Comparison of ENCODE assay signal across 22 cellular contexts in genomic region chr10:3037182-3037581, GRCh38. TPM values are rescaled to one million over a fixed set of nuclear protein-coding genes. Genes with fewer than 3 reads are reported as not detected.
DNase-seq lines count a peak whose midpoint lies in the region; ATAC-seq, FAIRE-seq and TF ChIP-seq lines count a peak whose summit lies in the region.
"Had no signal": no experiment of that assay in that cellular context is flagged by ENCODE, and none has a peak within 500 bp of the region (broad histone marks: within the 10 kb centered on the region; RNA-seq: fewer than 3 reads in every experiment).

No MANE protein-coding gene starts in this region.

- no peak overlapping the region for H3K14ac ChIP-seq in neuronal stem cell (ENCODE audit: low read length)

- peaks cover 0 to 2% of the 10 kb centered on the region in 2 donors for H3K36me3 Mint-ChIP-seq in CD14-positive monocyte
- H3K36me3 Mint-ChIP-seq in stimulated activated naive B cell treated with anti-CD40 and anti-IgM and Interleukin-4, amounts not matched to agents 10 μg/mL and 1 μg/mL and 100 μg/mL, for 72 hours = peaks cover 22 to 41% of the 10 kb centered on the region in 2 donors
- H3K36me3 Mint-ChIP-seq: CD4-positive, CD25-positive, alpha-beta regulatory T cell; CD8-positive, alpha-beta memory T cell had no signal

- H3K36me3 ChIP-seq in bronchial epithelial cell (ENCODE audit: control insufficient read depth, insufficient read depth, low read length) (no peaks in the 10 kb centered on the region), neuronal stem cell (replicated peaks in 1 of 2; ENCODE audit: control insufficient read depth in 2 of 2, insufficient read depth in 2 of 2, low read length in 2 of 2) (no peaks in the 10 kb centered on the region)
- H3K36me3 ChIP-seq: BLaER1, HAP-1 had no signal

- no peak overlapping the region for H2BK5ac ChIP-seq in neuronal stem cell (ENCODE audit: low read length)

- DNase-seq in CD14-positive monocyte (ENCODE audit: low spot score) (no peak), bronchial epithelial cell (ENCODE audit: low read depth) (no peak), neuronal stem cell (ENCODE audit: low spot score) (no peak), NCI-H187 treated with DMSO at 0.1 percent for 48 hours (lab: John Stamatoyannopoulos, UW) (no peak)
- DNase-seq in stimulated activated naive B cell treated with anti-CD40 and anti-IgM and Interleukin-4, amounts not matched to agents 10 μg/mL and 1 μg/mL and 100 μg/mL, for 72 hours = no peak
- DNase-seq in activated CD4-positive, CD25-positive, alpha-beta regulatory T cell (lab: John Stamatoyannopoulos, UW) = no peak
- no peak for DNase-seq in effector CD4-positive, alpha-beta T cell
- DNase-seq: ACHN; AML-193; CD4-positive, CD25-positive, alpha-beta regulatory T cell; CD8-positive, alpha-beta memory T cell; COR-L47; DMS 273 treated with DMSO at 0.1 percent for 48 hours; DMS53; DND-41; EL; KG1 had no signal

- H3K4me3 Mint-ChIP-seq in CD14-positive monocyte = no peak overlapping the region
- peak overlapping the region; percentile 63 to 70 for H3K4me3 Mint-ChIP-seq in stimulated activated naive B cell treated with anti-CD40 and anti-IgM and Interleukin-4, amounts not matched to agents 10 μg/mL and 1 μg/mL and 100 μg/mL, for 72 hours
- H3K4me3 Mint-ChIP-seq: CD4-positive, CD25-positive, alpha-beta regulatory T cell; CD8-positive, alpha-beta memory T cell had no signal

- no peak for TF ChIP-seq CTCF in CD14-positive monocyte (IDR thresholded peaks at IDR 0.05)
- TF ChIP-seq CTCF in bronchial epithelial cell (IDR thresholded peaks at IDR 0.05; ENCODE audit: insufficient read depth, low read length, severe bottlenecking) = no peak

- peak overlapping the region in 4 of 7 donors; percentile 50 to 90 (median 68) for H3K27ac Mint-ChIP-seq in CD14-positive monocyte
- H3K27ac Mint-ChIP-seq in stimulated activated naive B cell treated with anti-CD40 and anti-IgM and Interleukin-4, amounts not matched to agents 10 μg/mL and 1 μg/mL and 100 μg/mL, for 72 hours = peak overlapping the region; percentile 96
- H3K27ac Mint-ChIP-seq: CD4-positive, CD25-positive, alpha-beta regulatory T cell; CD8-positive, alpha-beta memory T cell had no signal

- no peak overlapping the region for H2BK15ac ChIP-seq in neuronal stem cell (ENCODE audit: low read length)

- no peak overlapping the region for H2AFZ ChIP-seq in neuronal stem cell (ENCODE audit: low read length)

- H3K4me3 ChIP-seq in bronchial epithelial cell (ENCODE audit: low read depth, low read length) (no peak overlapping the region), neuronal stem cell (ENCODE audit: low read length in 2 of 2) (no peak overlapping the region)
- H3K4me3 ChIP-seq: BLaER1, GM12878, HAP-1 had no signal

- H3K79me1 ChIP-seq in neuronal stem cell (ENCODE audit: low read depth, low read length) = no peaks in the 10 kb centered on the region

- H3K4me1 Mint-ChIP-seq in CD14-positive monocyte = peaks cover 43% of the 10 kb centered on the region
- H3K4me1 Mint-ChIP-seq in stimulated activated naive B cell treated with anti-CD40 and anti-IgM and Interleukin-4, amounts not matched to agents 10 μg/mL and 1 μg/mL and 100 μg/mL, for 72 hours = peaks cover 42 to 64% of the 10 kb centered on the region in 2 donors
- H3K4me1 Mint-ChIP-seq: CD8-positive, alpha-beta memory T cell had no signal

- H4K8ac ChIP-seq in neuronal stem cell (ENCODE audit: low read depth, low read length) = no peak overlapping the region

- H3K27ac ChIP-seq in neuronal stem cell (replicated peaks; ENCODE audit: low read length) = no peak overlapping the region
- H3K27ac ChIP-seq: BLaER1 had no signal

- peak; percentile 81 for FAIRE-seq in bronchial epithelial cell (lab: Jason Lieb, UNC)
- FAIRE-seq: GM12878, H1, HepG2 had no signal

- intact Hi-C loops in CD14-positive monocyte (cut with micrococcal nuclease) = no loop called here

- no peak overlapping the region for H3K9ac ChIP-seq in neuronal stem cell (ENCODE audit: low read depth, low read length, poor library complexity)
- H3K9ac ChIP-seq: BLaER1 had no signal

- peak overlapping the region; percentile 63 for H3K18ac ChIP-seq in neuronal stem cell (ENCODE audit: low read length)

- ATAC-seq in stimulated activated naive B cell treated with anti-CD40 and anti-IgM and Interleukin-4, amounts not matched to agents 10 μg/mL and 1 μg/mL and 100 μg/mL, for 72 hours (replicated peaks) = no peak
- ATAC-seq: HepG2 had no signal

- no peak overlapping the region for H3K23ac ChIP-seq in neuronal stem cell (ENCODE audit: low read depth, low read length, poor library complexity)

- peaks cover 8 to 16% (median 11%) of the 10 kb centered on the region in 7 donors for H3K9me3 Mint-ChIP-seq in CD14-positive monocyte
- peaks cover 17 to 21% of the 10 kb centered on the region in 2 donors for H3K9me3 Mint-ChIP-seq in stimulated activated naive B cell treated with anti-CD40 and anti-IgM and Interleukin-4, amounts not matched to agents 10 μg/mL and 1 μg/mL and 100 μg/mL, for 72 hours

- H2AK5ac ChIP-seq in neuronal stem cell (ENCODE audit: low read depth, low read length) = no peak overlapping the region

- H3K27me3 ChIP-seq in bronchial epithelial cell (ENCODE audit: control insufficient read depth, insufficient read depth, low read length) = no peaks in the 10 kb centered on the region
- H3K27me3 ChIP-seq in neuronal stem cell (ENCODE audit: control insufficient read depth in 3 of 3, insufficient read depth in 3 of 3, low read depth in 1 of 3, low read length in 3 of 3) = no peaks in the 10 kb centered on the region
- H3K27me3 ChIP-seq: BLaER1 had no signal

- H2BK12ac ChIP-seq in neuronal stem cell (ENCODE audit: low read length) = no peak overlapping the region

- H3K4ac ChIP-seq in neuronal stem cell (ENCODE audit: low read length) = no peak overlapping the region

- peaks cover 3 to 5% of the 10 kb centered on the region in 2 donors for H3K9me3 ChIP-seq in neuronal stem cell (replicated peaks in 1 of 2; ENCODE audit: control insufficient read depth in 2 of 2, insufficient read depth in 1 of 2, low read depth in 1 of 2, low read length in 2 of 2)
- H3K9me3 ChIP-seq: HAP-1 had no signal

- H3K27me3 Mint-ChIP-seq in CD14-positive monocyte (ENCODE audit: low read depth in 3 of 3) = peaks cover 5 to 11% (median 5%) of the 10 kb centered on the region in 3 donors
- peaks cover 0 to 5% of the 10 kb centered on the region in 2 donors for H3K27me3 Mint-ChIP-seq in stimulated activated naive B cell treated with anti-CD40 and anti-IgM and Interleukin-4, amounts not matched to agents 10 μg/mL and 1 μg/mL and 100 μg/mL, for 72 hours

- WGBS in neuronal stem cell (ENCODE audit: extremely low coverage in 2 of 2, insufficient read length in 2 of 2, insufficient replicate concordance in 1 of 2), 2 donors = no CpG with 5 or more reads among the region's 4 CpGs

- H4K91ac ChIP-seq in neuronal stem cell (ENCODE audit: low read depth, low read length, poor library complexity) = no peak overlapping the region

- H3K4me1 ChIP-seq in neuronal stem cell (ENCODE audit: control insufficient read depth in 2 of 2, insufficient read depth in 1 of 2, low read depth in 1 of 2, low read length in 2 of 2) = no peaks in the 10 kb centered on the region
- H3K4me1 ChIP-seq: HAP-1 had no signal

- H2BK120ac ChIP-seq in neuronal stem cell (ENCODE audit: low read depth, low read length) = no peak overlapping the region

- H3K4me2 ChIP-seq in neuronal stem cell (ENCODE audit: insufficient read depth, low read length, poor library complexity, severe bottlenecking) = no peak overlapping the region

RNA-seq across cellular contexts. Expression of gene PFKP, which starts 30.2 kb away (rescaled TPM):
- 1 to 10 TPM; 6.5 to 8.1 TPM for polyA plus RNA-seq in CD14-positive monocyte
- total RNA-seq in bronchial epithelial cell = 188 and 196 TPM in 2 replicates
- 21.1 TPM for polyA plus RNA-seq in neuronal stem cell (2013, experiment 1 of 2)
- 21.1 TPM for polyA plus RNA-seq in neuronal stem cell (2013, experiment 2 of 2)

Comparison
In these comparisons a context has a peak if more than half of its experiments do, and no peak if none do; other contexts are left out.
1. H3K4me3 Mint-ChIP-seq: peak in stimulated activated naive B cell treated with anti-CD40 and anti-IgM and Interleukin-4, amounts not matched to agents 10 μg/mL and 1 μg/mL and 100 μg/mL, for 72 hours (2 of 2); none in CD14-positive monocyte (0 of 2).